In the genomic region with DNA sequence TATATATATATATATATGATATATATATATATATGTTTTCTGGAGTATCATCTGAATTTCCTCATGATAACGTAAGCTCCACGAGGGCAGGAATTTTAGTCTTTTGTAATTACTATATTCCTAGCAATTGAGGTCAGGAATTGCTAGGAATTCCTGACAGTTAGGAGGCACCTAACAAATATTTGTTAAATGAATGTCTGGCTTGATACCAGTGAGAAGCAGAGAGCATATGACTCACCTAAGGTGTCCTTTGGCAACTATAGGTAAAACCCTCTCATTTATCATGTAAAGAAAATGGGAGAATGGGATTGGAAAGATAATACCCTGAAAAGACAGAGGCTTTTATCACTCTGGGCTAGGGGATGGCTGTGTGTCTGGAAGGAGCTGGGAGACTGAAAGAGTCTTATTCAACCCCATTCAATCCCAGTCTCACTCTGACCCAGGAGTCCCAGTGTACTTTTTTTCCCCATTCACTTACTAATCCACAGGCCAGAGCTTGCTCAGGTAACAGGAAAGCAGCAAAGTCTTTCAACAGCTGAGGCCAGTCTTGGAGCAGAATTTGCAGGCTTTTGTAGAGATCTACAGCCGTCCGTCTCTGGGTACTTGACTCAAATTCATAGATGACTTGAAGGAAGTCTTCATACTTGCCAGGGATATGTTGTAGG, we compare ENCODE assay signal across 17 cellular contexts.
DNase-seq lines count a peak whose midpoint lies in the region; ATAC-seq and TF ChIP-seq lines count a peak whose summit lies in the region.
"Had no signal": no experiment of that assay in that cellular context is flagged by ENCODE, and none has a peak within 500 bp of the region (broad histone marks: within the 10 kb centered on the region; RNA-seq: fewer than 3 reads in every experiment).

No MANE protein-coding gene starts in this region.

- H3K27me3 Mint-ChIP-seq in neural progenitor cell (ENCODE audit: insufficient read depth, low read depth), result no peaks in the 10 kb centered on the region

- H3K27me3 ChIP-seq in HUES48 (ENCODE audit: control insufficient read depth, insufficient read depth, low read length) (no peaks in the 10 kb centered on the region), PC-3 (ENCODE audit: low read length) (no peaks in the 10 kb centered on the region), neural progenitor cell (no peaks in the 10 kb centered on the region), ascending aorta (no peaks in the 10 kb centered on the region)

- no peaks in the 10 kb centered on the region for H3K9me2 ChIP-seq in PC-3 (replicated peaks; ENCODE audit: low read length)
- H3K9me2 ChIP-seq: SK-N-SH had no signal

- peak overlapping the region; percentile 21 for H3K4me2 ChIP-seq in PC-3 (ENCODE audit: low read length)
- H3K4me2 ChIP-seq in neural progenitor cell, result no peak overlapping the region
- H3K4me2 ChIP-seq: SK-N-SH had no signal

- H3K36me3 Mint-ChIP-seq in neural progenitor cell, result peaks cover 39% of the 10 kb centered on the region

- H3K27ac Mint-ChIP-seq in neural progenitor cell, result no peak overlapping the region

- 0 out of 2 replicates have a peak, but pooled peaks cover 7% of the 10 kb centered on the region for H3K79me2 ChIP-seq in PC-3 (ENCODE audit: low read length)
- H3K79me2 ChIP-seq in neural progenitor cell (ENCODE audit: low read depth), result no peaks in the 10 kb centered on the region

- DNase-seq in PC-3 (peak; percentile 93), epithelial cell of esophagus (ENCODE audit: low read depth) (peak; percentile 87), neural progenitor cell (ENCODE audit: low spot score) (no peak), ascending aorta (ENCODE audit: low spot score in 2 of 2) (no peak), hypothalamus (lab: John Stamatoyannopoulos, UW) (no peak), middle frontal gyrus (ENCODE audit: extremely low spot score, low spot score) (no peak)
- DNase-seq: DMS 273 treated with DMSO at 0.1 percent for 48 hours; H7; NCI-H146; NCI-H2107; NCI-H345; NCI-H526 treated with DMSO at 0.1 percent for 48 hours; NK-92 treated with Interleukin-12 subunit alpha and Interleukin-12 subunit beta, amount 100 ng/mL, for 24 hours; SK-N-SH had no signal

- H2AFZ ChIP-seq in PC-3 (ENCODE audit: low read length), result no peak overlapping the region
- no peak overlapping the region for H2AFZ ChIP-seq in neural progenitor cell (replicated peaks)

- ATAC-seq in PC-3, result peak; percentile 56
- no peak for ATAC-seq in HG03159 (IDR thresholded peaks at IDR 0.05; ENCODE audit: unreplicated experiment)
- ATAC-seq: Right ventricle myocardium inferior had no signal

- POLR2A ChIA-PET in PC-3 (lab: Charles Lee; ENCODE audit: unreplicated experiment), result no interaction called here

- intact Hi-C loops in PC-3 (cut with micrococcal nuclease) (no loop called here), ascending aorta (cut with DNase I) (no loop called here)

- no peaks in the 10 kb centered on the region for H3K4me1 ChIP-seq in HUES48 (ENCODE audit: control insufficient read depth, insufficient read depth, low read length)
- peaks cover 42% of the 10 kb centered on the region for H3K4me1 ChIP-seq in PC-3 (ENCODE audit: insufficient read depth, low read length)
- H3K4me1 ChIP-seq in neural progenitor cell, result no peaks in the 10 kb centered on the region
- no peaks in the 10 kb centered on the region for H3K4me1 ChIP-seq in ascending aorta

- H3F3A ChIP-seq in PC-3 (ENCODE audit: low read length, unreplicated experiment), result peaks cover 18% of the 10 kb centered on the region
- H3F3A ChIP-seq in neural progenitor cell (ENCODE audit: low read depth), result peaks cover 8% of the 10 kb centered on the region

- no peaks in the 10 kb centered on the region for H3K9me3 Mint-ChIP-seq in neural progenitor cell

- CTCF ChIA-PET in PC-3 (lab: Charles Lee), result no interaction called here

- peak overlapping the region; percentile 49 for H3K27ac ChIP-seq in HUES48 (ENCODE audit: low read depth, low read length)
- H3K27ac ChIP-seq in PC-3 (ENCODE audit: low read length), result peak overlapping the region; percentile 76
- H3K27ac ChIP-seq in neural progenitor cell, result peak overlapping the region; percentile 70
- no peak overlapping the region for H3K27ac ChIP-seq in ascending aorta

- peaks cover 79% of the 10 kb centered on the region for H3K36me3 ChIP-seq in HUES48 (ENCODE audit: control insufficient read depth, insufficient read depth, low read length)
- H3K36me3 ChIP-seq in PC-3 (ENCODE audit: low read depth, low read length), result peaks cover 45% of the 10 kb centered on the region
- no peaks in the 10 kb centered on the region for H3K36me3 ChIP-seq in neural progenitor cell
- peaks cover 73 to 86% of the 10 kb centered on the region in 2 donors for H3K36me3 ChIP-seq in ascending aorta

- H3K9me3 ChIP-seq in HUES48 (ENCODE audit: control insufficient read depth, insufficient read depth, low read length) (no peaks in the 10 kb centered on the region), PC-3 (ENCODE audit: low read length) (no peaks in the 10 kb centered on the region), neural progenitor cell (ENCODE audit: low read depth) (no peaks in the 10 kb centered on the region), ascending aorta (no peaks in the 10 kb centered on the region)
- H3K9me3 ChIP-seq: SK-N-SH had no signal

- H3K9ac ChIP-seq in HUES48 (ENCODE audit: low read depth, low read length) (no peak overlapping the region), PC-3 (ENCODE audit: low read length) (peak overlapping the region; percentile 1; the same call in 1 of the 2 replicates), neural progenitor cell (no peak overlapping the region)
- H3K9ac ChIP-seq: SK-N-SH had no signal

- no peak overlapping the region for H3K4me3 Mint-ChIP-seq in neural progenitor cell

- H3K4me1 Mint-ChIP-seq in neural progenitor cell, result no peaks in the 10 kb centered on the region

- BruUV-seq in PC-3 (replicated peaks; lab: Mats Ljungman, UMichigan), result no TSS peak

- H3K4me3 ChIP-seq in HUES48 (ENCODE audit: low read depth, low read length), result no peak overlapping the region
- 0 out of 2 replicates have a peak overlapping the region, but pooled peaks have one; percentile 5 for H3K4me3 ChIP-seq in PC-3 (ENCODE audit: low read length)
- H3K4me3 ChIP-seq in epithelial cell of esophagus (ENCODE audit: low read length), result no peak overlapping the region
- H3K4me3 ChIP-seq in neural progenitor cell, result no peak overlapping the region
- H3K4me3 ChIP-seq in ascending aorta, result no peak overlapping the region

- no peaks in the 10 kb centered on the region for H4K20me1 ChIP-seq in PC-3 (ENCODE audit: low read length)
- H4K20me1 ChIP-seq in neural progenitor cell (ENCODE audit: low read depth), result no peaks in the 10 kb centered on the region

- TF ChIP-seq CTCF in PC-3 (conservative IDR thresholded peaks at IDR 0.05; ENCODE audit: low read depth, low read length) (no peak), epithelial cell of esophagus (IDR thresholded peaks at IDR 0.05; ENCODE audit: insufficient read depth, low read depth, low read length, missing control alignments) (no peak), neural progenitor cell (IDR thresholded peaks at IDR 0.05) (no peak), ascending aorta (IDR thresholded peaks at IDR 0.05) (no peak)

Comparison
In these comparisons a context has a peak if more than half of its experiments do, and no peak if none do; other contexts are left out.
1. H3K27ac ChIP-seq: peak in HUES48 (single experiment), PC-3 (single experiment) and neural progenitor cell (single experiment); none in ascending aorta (0 of 2).
2. DNase-seq: peak in PC-3 (single experiment) and epithelial cell of esophagus (single experiment); none in neural progenitor cell (single experiment), ascending aorta (0 of 2), hypothalamus (0 of 51) and middle frontal gyrus (single experiment).